20 cellular contexts compared by ENCODE assay signal in the genomic region with DNA sequence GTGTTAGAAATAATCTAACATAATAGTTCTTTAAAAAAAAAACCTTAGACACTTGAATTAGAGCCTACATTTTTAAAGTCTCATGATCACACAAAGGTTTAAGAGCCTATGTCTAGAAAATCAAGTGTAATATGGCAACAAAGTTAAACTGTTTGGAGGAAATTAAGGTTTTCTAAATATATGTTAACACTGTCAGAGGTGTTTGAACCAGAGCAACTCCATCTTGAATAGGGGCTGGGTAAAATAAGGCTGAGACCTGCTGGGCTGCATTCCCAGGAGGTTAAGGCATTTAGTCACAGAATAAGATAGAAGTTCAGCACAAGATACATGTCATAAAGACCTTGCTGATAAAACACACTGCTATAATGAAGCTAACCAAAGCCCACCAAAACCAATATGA. TPM values are rescaled to one million over a fixed set of nuclear protein-coding genes. Genes with fewer than 3 reads are reported as not detected.
"Had no signal": no experiment of that assay in that cellular context is flagged by ENCODE, and none has a peak within 500 bp of the region (broad histone marks: within the 10 kb centered on the region; RNA-seq: fewer than 3 reads in every experiment).

No MANE protein-coding gene starts in this region.

- H3K4me2 ChIP-seq: neural progenitor cell had no signal

- H3K27ac Mint-ChIP-seq: memory B cell; mesothelial cell of epicardium; natural killer cell treated with Interleukin-12 subunit alpha and Interleukin-12 subunit beta and Interleukin-15 and Interleukin-18, amount 100 ng/mL, for 72 hours; neural progenitor cell; stimulated activated effector memory CD8-positive, alpha-beta T cell treated with anti-CD3 and anti-CD28 coated beads, Interleukin-12 subunit alpha, Interleukin-12 subunit beta, amount 100 ng/mL, for 72 hours had no signal

- H3K36me3 ChIP-seq: heart left ventricle, neural progenitor cell, ovary, suprapubic skin, thyroid gland had no signal

- H3K4me1 Mint-ChIP-seq: memory B cell, neural progenitor cell had no signal

- H3K27me3 Mint-ChIP-seq: memory B cell; natural killer cell treated with Interleukin-12 subunit alpha and Interleukin-12 subunit beta and Interleukin-15 and Interleukin-18, amount 100 ng/mL, for 72 hours had no signal

- H3K27me3 ChIP-seq: dorsolateral prefrontal cortex, heart left ventricle, neural progenitor cell, ovary, suprapubic skin, thyroid gland had no signal

- H2AFZ ChIP-seq: neural progenitor cell had no signal

- H3K9ac ChIP-seq: neural progenitor cell had no signal

- H3K4me3 Mint-ChIP-seq: memory B cell; mesothelial cell of epicardium; natural killer cell treated with Interleukin-12 subunit alpha and Interleukin-12 subunit beta and Interleukin-15 and Interleukin-18, amount 100 ng/mL, for 72 hours; neural progenitor cell; stimulated activated effector memory CD8-positive, alpha-beta T cell treated with anti-CD3 and anti-CD28 coated beads, Interleukin-12 subunit alpha, Interleukin-12 subunit beta, amount 100 ng/mL, for 72 hours had no signal

- H3K9me3 ChIP-seq: heart left ventricle, ovary, suprapubic skin, thyroid gland had no signal

- ATAC-seq: heart left ventricle; natural killer cell treated with Interleukin-12 subunit alpha and Interleukin-12 subunit beta and Interleukin-15 and Interleukin-18, amount 100 ng/mL, for 72 hours; stimulated activated naive CD8-positive, alpha-beta T cell treated with anti-CD3 and anti-CD28 coated beads, Interleukin-15, Interleukin-2, amounts not matched to agents 100 U/mL and 50 U/mL, for 24 hours had no signal

- H3K4me3 ChIP-seq: dorsolateral prefrontal cortex, heart left ventricle, neural progenitor cell, ovary, suprapubic skin, thyroid gland had no signal

- DNase-seq: cortex of kidney; dorsolateral prefrontal cortex; effector CD8-positive, alpha-beta T cell; heart left ventricle; hypothalamus; kidney glomerular epithelial cell; nucleus accumbens; ovary; right cardiac atrium; stimulated activated CD4-positive, alpha-beta T cell treated with anti-CD3 and anti-CD28 coated beads, Interleukin-4, amount 100 ng/mL, for 1 hour; stimulated activated CD8-positive, alpha-beta memory T cell treated with anti-CD3 and anti-CD28 coated beads, Interleukin-4, amount 100 ng/mL, for 48 hours; stimulated activated naive CD8-positive, alpha-beta T cell treated with anti-CD3 and anti-CD28 coated beads, Interleukin-15, Interleukin-2, amounts not matched to agents 100 U/mL and 50 U/mL, for 24 hours; thyroid gland had no signal

- H3K27ac ChIP-seq: dorsolateral prefrontal cortex, heart left ventricle, neural progenitor cell, ovary, suprapubic skin, thyroid gland had no signal

- H3K36me3 Mint-ChIP-seq: memory B cell; mesothelial cell of epicardium; natural killer cell treated with Interleukin-12 subunit alpha and Interleukin-12 subunit beta and Interleukin-15 and Interleukin-18, amount 100 ng/mL, for 72 hours; stimulated activated effector memory CD8-positive, alpha-beta T cell treated with anti-CD3 and anti-CD28 coated beads, Interleukin-12 subunit alpha, Interleukin-12 subunit beta, amount 100 ng/mL, for 72 hours had no signal

- H3K9me3 Mint-ChIP-seq: mesothelial cell of epicardium; natural killer cell treated with Interleukin-12 subunit alpha and Interleukin-12 subunit beta and Interleukin-15 and Interleukin-18, amount 100 ng/mL, for 72 hours had no signal

RNA-seq across cellular contexts. Expression of a gene that starts 12.4 kb away (rescaled TPM):
- total RNA-seq: myocyte had no signal
